In the genomic region with DNA sequence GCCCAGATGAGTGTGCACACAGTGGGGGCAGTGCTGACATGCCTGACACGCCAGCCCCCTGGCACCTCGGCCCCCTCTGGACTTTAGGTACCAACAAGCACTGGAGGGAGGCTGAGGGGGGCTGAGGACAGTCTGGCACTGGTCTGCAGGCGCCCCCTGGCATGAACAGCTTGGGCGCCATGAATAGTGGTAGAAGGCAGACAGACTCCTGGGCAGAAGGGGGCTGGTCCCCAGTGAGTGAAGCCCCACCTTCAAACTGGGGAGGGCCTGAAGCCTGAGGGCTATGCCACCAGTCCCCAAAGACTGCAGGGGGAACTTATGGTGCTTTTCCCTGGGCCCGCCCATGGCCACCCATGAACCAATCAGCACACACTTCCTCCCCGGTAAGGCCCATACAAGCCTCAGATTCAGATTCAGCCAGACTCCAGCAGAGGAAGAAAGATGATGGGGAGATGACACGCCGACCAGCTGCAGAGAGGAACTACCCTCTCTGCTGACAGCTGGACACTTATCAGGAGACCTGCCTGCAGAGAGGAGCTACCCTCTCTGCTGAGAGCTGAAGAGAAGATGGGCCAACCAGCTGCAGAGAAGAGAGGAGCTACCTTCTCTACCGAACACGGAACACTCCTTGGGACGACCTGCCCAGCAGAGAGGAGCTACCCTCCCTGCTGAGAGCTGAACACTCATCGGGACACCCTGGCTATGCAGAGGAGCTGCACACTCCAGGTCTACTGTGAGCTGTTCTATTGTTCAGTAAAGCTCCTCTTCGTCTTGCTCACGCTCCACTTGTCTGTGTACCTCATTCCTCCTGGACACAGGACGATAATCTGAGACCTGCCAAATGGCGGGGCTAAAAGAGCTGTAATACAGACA, we compare ENCODE assay signal across 11 cellular contexts.
DNase-seq lines count a peak whose midpoint lies in the region; ATAC-seq and TF ChIP-seq lines count a peak whose summit lies in the region.
"Had no signal": no experiment of that assay in that cellular context is flagged by ENCODE, and none has a peak within 500 bp of the region (broad histone marks: within the 10 kb centered on the region; RNA-seq: fewer than 3 reads in every experiment).

No MANE protein-coding gene starts in this region.

- no peak overlapping the region for H3K23ac ChIP-seq in mesendoderm (ENCODE audit: low read length)

- TF ChIP-seq CTCF in GM13976 (IDR thresholded peaks at IDR 0.05; ENCODE audit: borderline replicate concordance, control extremely low read depth, extremely low read depth, insufficient read depth, missing control alignments) (no peak), OCI-LY3 (IDR thresholded peaks at IDR 0.05; ENCODE audit: low read depth, low read length) (no peak; the same call in 1 of the 2 replicates), glutamatergic neuron (IDR thresholded peaks at IDR 0.05; ENCODE audit: partially characterized antibody, unreplicated experiment) (no peak), PC-9 (conservative IDR thresholded peaks at IDR 0.05) (no peak)

- no peak overlapping the region for H3K56ac ChIP-seq in mesendoderm (ENCODE audit: low read length)

- peaks cover 11% of the 10 kb centered on the region for H3F3A ChIP-seq in PC-9 (ENCODE audit: insufficient read depth, low read depth)

- intact Hi-C loops in PC-9 (cut with micrococcal nuclease; ENCODE audit: unreplicated experiment): no loop called here

- WGBS in mesendoderm (ENCODE audit: extremely low coverage, insufficient coverage, low lambda C conversion rate): no CpG with 5 or more reads among the region's 16 CpGs

- POLR2A ChIA-PET in PC-9 (lab: Charles Lee; ENCODE audit: unreplicated experiment): no interaction called here

- H3K79me1 ChIP-seq in mesendoderm (ENCODE audit: low read length): no peaks in the 10 kb centered on the region

- peaks cover 4% of the 10 kb centered on the region for H3K9me3 Mint-ChIP-seq in glutamatergic neuron (ENCODE audit: unreplicated experiment)

- no peak overlapping the region for H3K4me3 Mint-ChIP-seq in glutamatergic neuron (ENCODE audit: unreplicated experiment)

- H3K4me1 Mint-ChIP-seq in glutamatergic neuron (ENCODE audit: low read depth, unreplicated experiment): no peaks in the 10 kb centered on the region

- H3K79me2 ChIP-seq in OCI-LY3 (ENCODE audit: low read length): no peaks in the 10 kb centered on the region
- H3K79me2 ChIP-seq in mesendoderm (ENCODE audit: control insufficient read depth, insufficient read depth, low read length): no peaks in the 10 kb centered on the region
- no peaks in the 10 kb centered on the region for H3K79me2 ChIP-seq in PC-9 (ENCODE audit: low read depth)
- H3K79me2 ChIP-seq: parathyroid adenoma had no signal

- H3K4me3 ChIP-seq in OCI-LY3 (ENCODE audit: low read length): peak overlapping the region; percentile 80
- H3K4me3 ChIP-seq in mesendoderm (ENCODE audit: low read length): no peak overlapping the region
- no peak overlapping the region for H3K4me3 ChIP-seq in PC-9

- no peaks in the 10 kb centered on the region for H3K36me3 Mint-ChIP-seq in glutamatergic neuron (ENCODE audit: unreplicated experiment)

- no peaks in the 10 kb centered on the region for H3K36me3 ChIP-seq in OCI-LY3 (replicated peaks; ENCODE audit: low read depth, low read length)
- no peaks in the 10 kb centered on the region for H3K36me3 ChIP-seq in mesendoderm (ENCODE audit: control insufficient read depth, insufficient read depth, low read length)
- H3K36me3 ChIP-seq in PC-9 (ENCODE audit: low read depth): no peaks in the 10 kb centered on the region

- H3K27ac ChIP-seq in OCI-LY3 (ENCODE audit: low read length): peak overlapping the region; percentile 68
- no peak overlapping the region for H3K27ac ChIP-seq in mesendoderm (ENCODE audit: low read depth, low read length)
- no peak overlapping the region for H3K27ac ChIP-seq in PC-9
- H3K27ac ChIP-seq: parathyroid adenoma had no signal

- H4K8ac ChIP-seq in mesendoderm (ENCODE audit: low read depth, low read length): no peak overlapping the region

- peak; percentile 81 for ATAC-seq in HG02642 (IDR thresholded peaks at IDR 0.05; ENCODE audit: poor library complexity, unreplicated experiment)

- peak overlapping the region; percentile 87 for H3K4me2 ChIP-seq in OCI-LY3 (ENCODE audit: low read length)
- no peak overlapping the region for H3K4me2 ChIP-seq in mesendoderm (ENCODE audit: low read length)
- H3K4me2 ChIP-seq in PC-9: no peak overlapping the region

- H3K9ac ChIP-seq in OCI-LY3 (ENCODE audit: low read length): peak overlapping the region; percentile 74
- H3K9ac ChIP-seq in mesendoderm (ENCODE audit: low read length): no peak overlapping the region
- H3K9ac ChIP-seq: parathyroid adenoma had no signal

- H2BK120ac ChIP-seq in mesendoderm (ENCODE audit: low read depth, low read length): no peak overlapping the region

- H3K27me3 Mint-ChIP-seq in glutamatergic neuron (ENCODE audit: unreplicated experiment): peaks cover 5% of the 10 kb centered on the region

- in situ Hi-C loops in GM13976 (cut with MboI; ENCODE audit: low sequenced_read_pairs, unreplicated experiment): no loop called here

- H3K27me3 ChIP-seq in OCI-LY3 (ENCODE audit: low read depth, low read length) (no peaks in the 10 kb centered on the region), mesendoderm (ENCODE audit: insufficient read depth, low read length, poor library complexity) (no peaks in the 10 kb centered on the region), PC-9 (ENCODE audit: insufficient read depth, low read depth) (no peaks in the 10 kb centered on the region)

- no peak overlapping the region for H3K27ac Mint-ChIP-seq in glutamatergic neuron (ENCODE audit: unreplicated experiment)

- peak; percentile 68 for DNase-seq in GM13976 (ENCODE audit: low spot score)
- peak; percentile 11 for DNase-seq in mesendoderm
- DNase-seq in hepatic stellate cell (ENCODE audit: low spot score): no peak
- no peak for DNase-seq in glutamatergic neuron
- DNase-seq in PC-9: no peak
- DNase-seq in activated naive CD4-positive, alpha-beta T cell treated with Interleukin-2 at 50 U/mL for 16 hours: no peak
- DNase-seq: activated naive CD4-positive, alpha-beta T cell treated with anti-CD3 and anti-CD28 coated beads, Interleukin-2, amount 50 U/mL, for 16 hours; SW 1271 had no signal

- H3K4ac ChIP-seq in mesendoderm (ENCODE audit: low read depth, low read length): no peak overlapping the region

- H4K20me1 ChIP-seq in OCI-LY3 (ENCODE audit: insufficient read depth, low read length) (no peaks in the 10 kb centered on the region), PC-9 (ENCODE audit: insufficient read depth) (no peaks in the 10 kb centered on the region)

- H2AFZ ChIP-seq in OCI-LY3 (ENCODE audit: low read depth, low read length) (peak overlapping the region; percentile 32; the same call in 1 of the 2 replicates), PC-9 (no peak overlapping the region)
- H2AFZ ChIP-seq: parathyroid adenoma had no signal

- H3K4me1 ChIP-seq in OCI-LY3 (ENCODE audit: low read length): peaks cover 21% of the 10 kb centered on the region
- no peaks in the 10 kb centered on the region for H3K4me1 ChIP-seq in mesendoderm (ENCODE audit: control insufficient read depth, low read depth, low read length)
- H3K4me1 ChIP-seq in PC-9 (replicated peaks; ENCODE audit: insufficient read depth): peaks cover 22% of the 10 kb centered on the region
- H3K4me1 ChIP-seq: parathyroid adenoma had no signal

- H2AK5ac ChIP-seq in mesendoderm (ENCODE audit: low read length): no peak overlapping the region

- CTCF ChIA-PET in PC-9 (lab: Charles Lee): no interaction called here

- no peak overlapping the region for H4K5ac ChIP-seq in mesendoderm (ENCODE audit: low read length)

- BruUV-seq in PC-9 (replicated peaks; lab: Mats Ljungman, UMichigan): no TSS peak

- no peak overlapping the region for H3K18ac ChIP-seq in mesendoderm (ENCODE audit: low read length)

- no peak overlapping the region for H2BK15ac ChIP-seq in mesendoderm (replicated peaks; ENCODE audit: low read depth)

- H3K9me3 ChIP-seq in OCI-LY3 (ENCODE audit: insufficient read depth, low read length) (no peaks in the 10 kb centered on the region), PC-9 (ENCODE audit: insufficient read depth, low read depth) (no peaks in the 10 kb centered on the region)

- H3K9me2 ChIP-seq in PC-9 (ENCODE audit: insufficient read depth): no peaks in the 10 kb centered on the region

- H2BK5ac ChIP-seq in mesendoderm (ENCODE audit: low read length): no peak overlapping the region

Comparison
In these comparisons a context has a peak if more than half of its experiments do, and no peak if none do; other contexts are left out.
1. DNase-seq: peak in GM13976 (single experiment) and mesendoderm (single experiment); none in hepatic stellate cell (single experiment), glutamatergic neuron (single experiment), PC-9 (0 of 2) and activated naive CD4-positive, alpha-beta T cell treated with Interleukin-2 at 50 U/mL for 16 hours (single experiment).